20 cellular contexts compared by ENCODE assay signal in the genomic region with DNA sequence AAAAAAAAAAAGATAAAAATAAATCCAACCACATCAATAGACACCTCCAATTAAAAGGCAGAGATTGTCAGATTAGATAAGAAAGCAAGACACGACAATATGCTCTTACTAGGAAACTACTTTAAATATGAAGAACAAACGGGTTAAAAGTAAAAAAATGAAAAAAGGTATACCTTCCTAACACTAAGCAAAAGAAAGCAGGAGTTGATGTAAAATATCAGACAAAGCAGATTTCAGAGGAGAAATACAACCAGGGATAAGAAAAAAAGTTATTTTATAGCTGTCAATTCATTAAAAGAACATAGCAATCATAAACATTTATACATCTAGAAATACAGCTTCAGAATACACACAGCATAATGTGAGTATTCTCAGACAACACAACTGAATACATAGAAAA. TPM values are rescaled to one million over a fixed set of nuclear protein-coding genes. Genes with fewer than 3 reads are reported as not detected.
DNase-seq lines count a peak whose midpoint lies in the region; ATAC-seq, FAIRE-seq and TF ChIP-seq lines count a peak whose summit lies in the region.
"Had no signal": no experiment of that assay in that cellular context is flagged by ENCODE, and none has a peak within 500 bp of the region (broad histone marks: within the 10 kb centered on the region; RNA-seq: fewer than 3 reads in every experiment).

No MANE protein-coding gene starts in this region.

- POLR2A ChIA-PET in A549 (lab: Yijun Ruan, JAX) (no interaction called here), HEK293 (lab: Yijun Ruan, JAX) (no interaction called here)
- POLR2A ChIA-PET in CD4-positive, alpha-beta T cell (lab: Charles Lee), result no interaction called here

- peaks cover 14% of the 10 kb centered on the region for H3K4me1 Mint-ChIP-seq in CD4-positive, alpha-beta T cell (ENCODE audit: low read depth)

- no peaks in the 10 kb centered on the region for H3K36me3 Mint-ChIP-seq in CD4-positive, alpha-beta T cell (ENCODE audit: low read depth)

- peaks cover 7% of the 10 kb centered on the region; the same call in 1 of the 3 replicates for H3K9me3 ChIP-seq in A549
- H3K9me3 ChIP-seq in CD4-positive, alpha-beta T cell (ENCODE audit: control insufficient read depth, low read length), result no peaks in the 10 kb centered on the region
- no peaks in the 10 kb centered on the region for H3K9me3 ChIP-seq in HEK293 (ENCODE audit: control insufficient read depth, insufficient read depth, low read depth, low read length)

- H3K4me1 ChIP-seq in A549, result no peaks in the 10 kb centered on the region
- no peaks in the 10 kb centered on the region for H3K4me1 ChIP-seq in HEK293 (ENCODE audit: control insufficient read depth, insufficient read depth, low read length)

- CTCF ChIA-PET in A549 (lab: Yijun Ruan, JAX), result interaction anchor here (0.5 to 7.5 kb wide), 4 partner anchors 12 to 552 kb away, joined by 3 to 84 read pairs (median 4); no protein-coding TSS in a partner anchor
- CTCF ChIA-PET in CD4-positive, alpha-beta T cell (lab: Charles Lee), result interaction anchor here (0.7 kb wide), 1 partner anchor 36 kb away, joined by 3 read pairs; no protein-coding TSS in a partner anchor
- CTCF ChIA-PET in HEK293 (lab: Yijun Ruan, JAX), result interaction anchor here (0.6 to 2.6 kb wide), 3 partner anchors 11 to 594 kb away, joined by 3 to 18 read pairs (median 4); no protein-coding TSS in a partner anchor

- TF ChIP-seq POLR2A in A549 (IDR thresholded peaks at IDR 0.05; ENCODE audit: low read length), result no peak

- H3K27me3 Mint-ChIP-seq in CD4-positive, alpha-beta T cell, result peaks cover 15% of the 10 kb centered on the region

- H3K27ac Mint-ChIP-seq in CD4-positive, alpha-beta T cell, result no peak overlapping the region

- H3K27ac ChIP-seq in A549 (no peak overlapping the region), HEK293 (ENCODE audit: extremely low read depth, low read depth, low read length) (no peak overlapping the region)
- H3K27ac ChIP-seq in CD4-positive, alpha-beta T cell (ENCODE audit: low read depth, low read length), result no peak overlapping the region
- H3K27ac ChIP-seq: GM23248 had no signal

- TF ChIP-seq CTCF in A549 (IDR thresholded peaks at IDR 0.05), result no peak
- no peak for TF ChIP-seq CTCF in CD4-positive, alpha-beta T cell (IDR thresholded peaks at IDR 0.05)
- TF ChIP-seq CTCF in HEK293 (tag by site-specific recombination; IDR thresholded peaks at IDR 0.05), result no peak

- intact Hi-C loops in CD4-positive, alpha-beta T cell (cut with DNase I, micrococcal nuclease), result no loop called here

- H3K27me3 ChIP-seq in CD4-positive, alpha-beta T cell (ENCODE audit: control insufficient read depth, insufficient read depth, low read length), result no peaks in the 10 kb centered on the region

- DNase-seq in A549 (ENCODE audit: low read depth in 1 of 2, low spot score in 1 of 2) (no peak), NCI-H1417 treated with DMSO at 0.1 percent for 48 hours (lab: John Stamatoyannopoulos, UW) (no peak)
- no peak for DNase-seq in CD4-positive, alpha-beta T cell
- DNase-seq: 8988T, C1 segment of cervical spinal cord, Calu3, COR-L47, DMS53, DMS79 treated with DMSO at 0.1 percent for 48 hours, GM23248, H7, HCEC 1CT had no signal

- no peak for TF ChIP-seq RAD21 in A549 (conservative IDR thresholded peaks at IDR 0.05 in 1 of 2, IDR thresholded peaks at IDR 0.05 in 1 of 2)

- peak; percentile 36 for FAIRE-seq in A549 (lab: Jason Lieb, UNC)
- FAIRE-seq: G401.6, GM12892, H1 had no signal

- no peak overlapping the region for H3K4me3 Mint-ChIP-seq in CD4-positive, alpha-beta T cell

- H3K9me3 Mint-ChIP-seq in CD4-positive, alpha-beta T cell, result peaks cover 2% of the 10 kb centered on the region

- no peak for TF ChIP-seq EP300 in A549 (IDR thresholded peaks at IDR 0.05)

- no peak overlapping the region for H3K4me2 ChIP-seq in A549

- H3K4me3 ChIP-seq in A549 (no peak overlapping the region), HEK293 (ENCODE audit: low read depth, low read length) (no peak overlapping the region)
- H3K4me3 ChIP-seq: GM23248 had no signal

- no peaks in the 10 kb centered on the region for H3K36me3 ChIP-seq in HEK293 (ENCODE audit: control insufficient read depth in 2 of 2, insufficient read depth in 1 of 2, low read length in 2 of 2)

- 13% methylated on average over 2 of the region's 2 CpGs for WGBS in A549 (ENCODE audit: missing lambda C conversion rate)

- ATAC-seq in A549 (no peak), HG02610 (IDR thresholded peaks at IDR 0.05; ENCODE audit: unreplicated experiment) (no peak), GM21723 (IDR thresholded peaks at IDR 0.05; ENCODE audit: unreplicated experiment) (no peak)
- peak; percentile 21 for ATAC-seq in CD4-positive, alpha-beta T cell (ENCODE audit: poor library complexity)

TF ChIP-seq in A549, 52 proteins besides CTCF, POLR2A, EP300 and RAD21:
- TF ChIP-seq FOSB (CRISPR knock-in tag; IDR thresholded peaks at IDR 0.05) (no peak), CBX8 (IDR thresholded peaks at IDR 0.05) (0 out of 2 replicates have a peak, but pooled peaks have one; percentile 64), MAX (IDR thresholded peaks at IDR 0.05) (no peak), ZFP36 (IDR thresholded peaks at IDR 0.05; ENCODE audit: borderline replicate concordance, partially characterized antibody) (no peak), EHMT2 (IDR thresholded peaks at IDR 0.05; ENCODE audit: low read depth) (no peak), MYC (IDR thresholded peaks at IDR 0.05; ENCODE audit: borderline replicate concordance, low read length) (no peak)

TF ChIP-seq in HEK293, 187 proteins besides CTCF, POLR2A, EP300 and RAD21:
- no peak for TF ChIP-seq MEIS1 (CRISPR knock-in tag; IDR thresholded peaks at IDR 0.05; ENCODE audit: borderline replicate concordance)
- TF ChIP-seq ZNF211 (tag by site-specific recombination; IDR thresholded peaks at IDR 0.05; ENCODE audit: low read depth), result 0 out of 2 replicates have a peak, but pooled peaks have one; percentile 51

RNA-seq across cellular contexts. Expression of gene CCDC182, which starts 49.7 kb away (rescaled TPM):
- polyA plus RNA-seq in A549 (2011; rRNA removed) (not detected in 2 replicates), A549 (2017; fragmentation: RNase III; extraction: RNeasy Plus Mini Kit Qiagen cat#74134 plus additional on column Dnase treatment) (not detected in 3 replicates)
- polyA plus RNA-seq in A549 (2012; cell fraction: cytosol; rRNA removed), result not detected in 2 replicates
- not detected in 2 replicates for polyA plus RNA-seq in A549 (2012; cell fraction: nucleus; rRNA removed)
- not detected in 2 replicates for polyA minus RNA-seq in A549 (2011; rRNA and poly(A)+ RNA removed)
- total RNA-seq in CD4-positive, alpha-beta T cell, result not detected
- total RNA-seq: A673, Calu3, GM23248, H1, H7 had no signal
- polyA plus RNA-seq: BJ, GM23248, H1 had no signal

RNA-seq across cellular contexts. Expression of gene MRPS23, which starts 55.0 kb away (rescaled TPM):
- polyA plus RNA-seq in A549 (2011; rRNA removed) (73.2 and 110 TPM in 2 replicates), A549 (2017; fragmentation: RNase III; extraction: RNeasy Plus Mini Kit Qiagen cat#74134 plus additional on column Dnase treatment) (140 to 164 TPM (median 153 TPM) in 3 replicates)
- 96.6 and 104 TPM in 2 replicates for polyA plus RNA-seq in A549 (2012; cell fraction: cytosol; rRNA removed)
- polyA plus RNA-seq in A549 (2012; cell fraction: nucleus; rRNA removed), result 45.7 and 49.9 TPM in 2 replicates
- 36.4 and 52.6 TPM in 2 replicates for polyA minus RNA-seq in A549 (2011; rRNA and poly(A)+ RNA removed)
- 10 to 100 TPM; 14.6 to 14.7 TPM for total RNA-seq in CD4-positive, alpha-beta T cell
